ENCODE assay signal across 19 cellular contexts in genomic region chr2:165837122-165837521, GRCh38. TPM values are rescaled to one million over a fixed set of nuclear protein-coding genes. Genes with fewer than 3 reads are reported as not detected.
DNase-seq lines count a peak whose midpoint lies in the region; ATAC-seq, FAIRE-seq and TF ChIP-seq lines count a peak whose summit lies in the region.
"Had no signal": no experiment of that assay in that cellular context is flagged by ENCODE, and none has a peak within 500 bp of the region (broad histone marks: within the 10 kb centered on the region; RNA-seq: fewer than 3 reads in every experiment).

No MANE protein-coding gene starts in this region.

- no peaks in the 10 kb centered on the region for H3K27me3 ChIP-seq in brain microvascular endothelial cell (replicated peaks)
- H3K27me3 ChIP-seq in tibial nerve, result no peaks in the 10 kb centered on the region
- H3K27me3 ChIP-seq: body of pancreas, gastroesophageal sphincter had no signal

- H3K4me3 ChIP-seq in AG10803 (ENCODE audit: low read length) (no peak overlapping the region), brain microvascular endothelial cell (ENCODE audit: low read depth, low read length) (no peak overlapping the region), tibial nerve (no peak overlapping the region)
- H3K4me3 ChIP-seq: body of pancreas, gastroesophageal sphincter, SK-N-MC, skin epidermis had no signal

- H3K4me1 ChIP-seq in tibial nerve, result no peaks in the 10 kb centered on the region
- H3K4me1 ChIP-seq: body of pancreas, gastroesophageal sphincter had no signal

- in situ Hi-C loops in brain microvascular endothelial cell (cut with HindIII; ENCODE audit: low pct_ligation_motif_present, low sequenced_read_pairs), result no loop called here

- no peak for TF ChIP-seq POLR2A in tibial nerve (IDR thresholded peaks at IDR 0.05)

- no peak for FAIRE-seq in HTR-8/SVneo (lab: Jason Lieb, UNC)
- FAIRE-seq: kidney had no signal

- H3K36me3 ChIP-seq in brain microvascular endothelial cell (replicated peaks), result no peaks in the 10 kb centered on the region
- no peaks in the 10 kb centered on the region for H3K36me3 ChIP-seq in tibial nerve
- H3K36me3 ChIP-seq: gastroesophageal sphincter had no signal

- no peak for TF ChIP-seq EP300 in tibial nerve (IDR thresholded peaks at IDR 0.05)

- 59 to 61% methylated on average over 3 of the region's 3 CpGs for WGBS in tibial nerve, 2 donors

- TF ChIP-seq CTCF in AG10803 (conservative IDR thresholded peaks at IDR 0.05; ENCODE audit: low read length) (no peak), brain microvascular endothelial cell (IDR thresholded peaks at IDR 0.05; ENCODE audit: low read depth, low read length, missing control alignments) (no peak), tibial nerve (IDR thresholded peaks at IDR 0.05) (no peak)

- no peak for ATAC-seq in GM21825 (IDR thresholded peaks at IDR 0.05; ENCODE audit: unreplicated experiment)
- ATAC-seq in HG03565 (IDR thresholded peaks at IDR 0.05; ENCODE audit: unreplicated experiment), result no peak
- ATAC-seq in GM19351 (IDR thresholded peaks at IDR 0.05; ENCODE audit: unreplicated experiment), result no peak
- ATAC-seq: body of pancreas; gastroesophageal sphincter; stimulated activated naive B cell treated with anti-CD40 and anti-IgM and Interleukin-4, amounts not matched to agents 10 μg/mL and 1 μg/mL and 100 μg/mL, for 72 hours had no signal

- no peaks in the 10 kb centered on the region for H3K9me3 ChIP-seq in tibial nerve
- H3K9me3 ChIP-seq: body of pancreas, gastroesophageal sphincter had no signal

- no peak overlapping the region for H3K27ac ChIP-seq in brain microvascular endothelial cell
- no peak overlapping the region for H3K27ac ChIP-seq in tibial nerve
- H3K27ac ChIP-seq: body of pancreas, gastroesophageal sphincter, SK-N-MC, skin epidermis had no signal

- DNase-seq in AG10803 (ENCODE audit: low read depth) (peak; percentile 26), HTR-8/SVneo (ENCODE audit: insufficient read length, low spot score) (peak; percentile 10), brain microvascular endothelial cell (peak; percentile 75), inferior parietal cortex (ENCODE audit: extremely low spot score) (peak; percentile 20), tibial nerve (ENCODE audit: low spot score in 2 of 2) (no peak)
- DNase-seq: activated effector memory CD4-positive, alpha-beta T cell treated with anti-CD3 and anti-CD28 coated beads, Interleukin-2, amount 50 U/mL, for 16 hours; body of pancreas; DMS153; effector CD8-positive, alpha-beta T cell; H7; kidney; NCI-H1105; stimulated activated naive B cell treated with anti-CD40 and anti-IgM and Interleukin-4, amounts not matched to agents 10 μg/mL and 1 μg/mL and 100 μg/mL, for 72 hours had no signal

RNA-seq across cellular contexts. Expression of gene GALNT3, which starts 43.1 kb away (rescaled TPM):
- 1 to 10 TPM; 1.0 to 7.9 (median 2.6) TPM for total RNA-seq in tibial nerve

Comparison
In these comparisons a context has a peak if more than half of its experiments do, and no peak if none do; other contexts are left out.
1. DNase-seq: peak in AG10803 (single experiment), HTR-8/SVneo (single experiment), brain microvascular endothelial cell (single experiment) and inferior parietal cortex (single experiment); none in tibial nerve (0 of 2).